In genomic region chr17:65205655-65206054, GRCh38 we compare ENCODE assay signal across 33 cellular contexts.
"Had no signal": no experiment of that assay in that cellular context is flagged by ENCODE, and none has a peak within 500 bp of the region (broad histone marks: within the 10 kb centered on the region; RNA-seq: fewer than 3 reads in every experiment).

No MANE protein-coding gene starts in this region.

- H3K4me3 Mint-ChIP-seq: activated CD4-positive, alpha-beta T cell treated with anti-CD3 and anti-CD28 coated beads for 36 hours; activated CD4-positive, alpha-beta T cell treated with anti-CD3 and anti-CD28 coated beads, Interleukin-2, amount 10 ng/mL, durations not matched to agents 7 days and 5 days; activated CD8-positive, alpha-beta T cell treated with anti-CD3 and anti-CD28 coated beads, Interleukin-2, amount 10 ng/mL, durations not matched to agents 7 days and 5 days; activated naive CD4-positive, alpha-beta T cell treated with anti-CD3 and anti-CD28 coated beads, Interleukin-2, amount 50 U/mL, for 24 hours; activated naive CD8-positive, alpha-beta T cell treated with anti-CD3 and anti-CD28 coated beads, Interleukin-2, amount 10 ng/mL, durations not matched to agents 7 days and 5 days; activated T-cell treated with anti-CD3 and anti-CD28 coated beads, Interleukin-2, amount 50 U/mL, for 24 hours; central memory CD8-positive, alpha-beta T cell; WTC11 had no signal

- H3K4me1 Mint-ChIP-seq: activated CD4-positive, alpha-beta T cell treated with anti-CD3 and anti-CD28 coated beads, Interleukin-2, amount 10 ng/mL, durations not matched to agents 7 days and 5 days; activated naive CD4-positive, alpha-beta T cell treated with anti-CD3 and anti-CD28 coated beads, Interleukin-2, amount 50 U/mL, for 24 hours; activated naive CD8-positive, alpha-beta T cell treated with anti-CD3 and anti-CD28 coated beads, Interleukin-2, amount 10 ng/mL, durations not matched to agents 7 days and 5 days; central memory CD8-positive, alpha-beta T cell had no signal

- H3K27ac Mint-ChIP-seq: activated CD4-positive, alpha-beta T cell treated with anti-CD3 and anti-CD28 coated beads for 36 hours; activated CD4-positive, alpha-beta T cell treated with anti-CD3 and anti-CD28 coated beads, Interleukin-2, amount 10 ng/mL, durations not matched to agents 7 days and 5 days; activated CD8-positive, alpha-beta T cell treated with anti-CD3 and anti-CD28 coated beads, Interleukin-2, amount 10 ng/mL, durations not matched to agents 7 days and 5 days; activated naive CD4-positive, alpha-beta T cell treated with anti-CD3 and anti-CD28 coated beads, Interleukin-2, amount 50 U/mL, for 24 hours; activated naive CD8-positive, alpha-beta T cell treated with anti-CD3 and anti-CD28 coated beads, Interleukin-2, amount 10 ng/mL, durations not matched to agents 7 days and 5 days; activated T-cell treated with anti-CD3 and anti-CD28 coated beads, Interleukin-2, amount 50 U/mL, for 24 hours; activated T-helper 2 cell treated with anti-CD3 and anti-CD28 coated beads, Interferon-gamma antibody, Interleukin-2, Interleukin-4, amounts not matched to agents 10 μg/mL and 5 μg/mL and 100 μg/mL, durations not matched to agents 14 hours and 24 hours and 36 hours; WTC11 had no signal

- H3K9me3 ChIP-seq: ascending aorta, MG63, Peyer's patch, SJCRH30 had no signal

- H3K36me3 ChIP-seq: ascending aorta, cardiac muscle cell, MG63, Peyer's patch, SJCRH30 had no signal

- H3K9me3 Mint-ChIP-seq: activated CD4-positive, alpha-beta T cell treated with anti-CD3 and anti-CD28 coated beads, Interleukin-2, amount 10 ng/mL, durations not matched to agents 7 days and 5 days; activated naive CD4-positive, alpha-beta T cell treated with anti-CD3 and anti-CD28 coated beads, Interleukin-2, amount 50 U/mL, for 24 hours; activated naive CD8-positive, alpha-beta T cell treated with anti-CD3 and anti-CD28 coated beads, Interleukin-2, amount 10 ng/mL, durations not matched to agents 7 days and 5 days; activated T-cell treated with anti-CD3 and anti-CD28 coated beads, Interleukin-2, amount 50 U/mL, for 24 hours; activated T-helper 2 cell treated with anti-CD3 and anti-CD28 coated beads, Interferon-gamma antibody, Interleukin-2, Interleukin-4, amounts not matched to agents 10 μg/mL and 5 μg/mL and 100 μg/mL, durations not matched to agents 14 hours and 24 hours and 36 hours; central memory CD8-positive, alpha-beta T cell; WTC11 had no signal

- H3K36me3 Mint-ChIP-seq: activated naive CD4-positive, alpha-beta T cell treated with anti-CD3 and anti-CD28 coated beads, Interleukin-2, amount 50 U/mL, for 24 hours; activated naive CD8-positive, alpha-beta T cell treated with anti-CD3 and anti-CD28 coated beads, Interleukin-2, amount 10 ng/mL, durations not matched to agents 7 days and 5 days; WTC11 had no signal

- H3K27me3 ChIP-seq: ascending aorta, cardiac muscle cell, Peyer's patch, SJCRH30 had no signal

- H3K4me1 ChIP-seq: ascending aorta, Peyer's patch, SJCRH30 had no signal

- H3K27me3 Mint-ChIP-seq: activated CD4-positive, alpha-beta T cell treated with anti-CD3 and anti-CD28 coated beads for 36 hours; activated naive CD4-positive, alpha-beta T cell treated with anti-CD3 and anti-CD28 coated beads, Interleukin-2, amount 50 U/mL, for 24 hours; activated T-cell treated with anti-CD3 and anti-CD28 coated beads, Interleukin-2, amount 50 U/mL, for 24 hours; central memory CD8-positive, alpha-beta T cell had no signal

- H3K27ac ChIP-seq: ascending aorta, cardiac muscle cell, Peyer's patch, SJCRH30, SK-N-MC had no signal

- H3K4me3 ChIP-seq: ascending aorta, cardiac muscle cell, MG63, Peyer's patch, SJCRH30, SK-N-MC had no signal

- DNase-seq: activated CD4-positive, alpha-beta T cell treated with anti-CD3 and anti-CD28 coated beads for 36 hours; activated CD4-positive, alpha-beta T cell treated with anti-CD3 and anti-CD28 coated beads, Interleukin-2, amount 10 ng/mL, durations not matched to agents 7 days and 5 days; activated CD4-positive, alpha-beta T cell treated with anti-CD3 and anti-CD28 coated beads, Interleukin-2, amount 50 U/mL, for 48 hours; activated CD8-positive, alpha-beta T cell treated with anti-CD3 and anti-CD28 coated beads, Interleukin-2, amount 10 ng/mL, durations not matched to agents 7 days and 5 days; activated gamma-delta T cell; activated naive CD4-positive, alpha-beta T cell treated with Interleukin-2 at 50 U/mL for 16 hours; activated naive CD8-positive, alpha-beta T cell treated with anti-CD3 and anti-CD28 coated beads, Interleukin-2, amount 10 ng/mL, durations not matched to agents 7 days and 5 days; activated T-cell treated with anti-CD3 and anti-CD28 coated beads, Interleukin-2, amount 50 U/mL, for 24 hours; amygdala; Kasumi-1; MG63; NCI-H1048; NCI-H1105 treated with DMSO at 0.1 percent for 48 hours; NCI-H1436; NCI-H1694; NCI-H1930; NCI-H2081 treated with DMSO at 0.1 percent for 48 hours; NCI-H345; NCI-H510A; NCI-H526; NCI-H748 treated with DMSO at 0.1 percent for 48 hours; NK-92 treated with Interleukin-12 subunit alpha and Interleukin-12 subunit beta, amount 100 ng/mL, for 24 hours; PC-3; Peyer's patch; Right ventricle myocardium superior; SJCRH30 had no signal
